16 cellular contexts compared by ENCODE assay signal in genomic region chr2:64250751-64251405, GRCh38.
DNase-seq lines count a peak whose midpoint lies in the region; ATAC-seq, FAIRE-seq and TF ChIP-seq lines count a peak whose summit lies in the region.
"Had no signal": no experiment of that assay in that cellular context is flagged by ENCODE, and none has a peak within 500 bp of the region (broad histone marks: within the 10 kb centered on the region; RNA-seq: fewer than 3 reads in every experiment).

No MANE protein-coding gene starts in this region.

- no TSS peak for BruUV-seq in K562 (replicated peaks; lab: Mats Ljungman, UMichigan)

- H3K27ac Mint-ChIP-seq in GM23338 (peak overlapping the region; percentile 85), nephron progenitor cell (no peak overlapping the region)
- H3K27ac Mint-ChIP-seq in naive thymus-derived CD4-positive, alpha-beta T cell = peak overlapping the region in 3 of 9 donors; percentile 13 to 55 (median 54)

- ATAC-seq in GM23338 (peak; percentile 46), K562 (no peak), Right ventricle myocardium inferior (no peak), HG02798 (IDR thresholded peaks at IDR 0.05; ENCODE audit: poor library complexity, unreplicated experiment) (no peak)
- ATAC-seq in naive thymus-derived CD4-positive, alpha-beta T cell = peak; percentile 34
- ATAC-seq: Panc1 had no signal

- 82% methylated on average over 6 of the region's 6 CpGs for WGBS in K562 (ENCODE audit: insufficient coverage, low coverage, missing lambda C conversion rate)

- TF ChIP-seq POLR2A in K562 (conservative IDR thresholded peaks at IDR 0.05) (no peak), vagina (IDR thresholded peaks at IDR 0.05) (no peak)

- TF ChIP-seq EP300 in K562 (IDR thresholded peaks at IDR 0.05; ENCODE audit: low read length) = no peak

- peak overlapping the region; percentile 71 for H3K4me3 ChIP-seq in GM23338
- H3K4me3 ChIP-seq in K562 = no peak overlapping the region
- no peak overlapping the region for H3K4me3 ChIP-seq in naive thymus-derived CD4-positive, alpha-beta T cell (ENCODE audit: low read length)
- H3K4me3 ChIP-seq in vagina = no peak overlapping the region

- H3K9me2 ChIP-seq in GM23338 (ENCODE audit: insufficient read depth) = no peaks in the 10 kb centered on the region

- intact Hi-C loops in K562 (cut with micrococcal nuclease) = no loop called here
- intact Hi-C loops in head of caudate nucleus (cut with DNase I) = no loop called here
- intact Hi-C loops in naive thymus-derived CD4-positive, alpha-beta T cell (cut with micrococcal nuclease) = no loop called here
- intact Hi-C loops in vagina (cut with DNase I) = no loop called here
- intact Hi-C loops in Right ventricle myocardium inferior (cut with DNase I) = no loop called here

- H2AFZ ChIP-seq in GM23338 (no peak overlapping the region), K562 (ENCODE audit: low read depth, low read length) (no peak overlapping the region)

- DNase-seq in GM23338 (ENCODE audit: low spot score) (peak; percentile 61), K562 (ENCODE audit: extremely low read depth in 1 of 4, low spot score in 3 of 4) (no peak), head of caudate nucleus (peak; percentile 33 to 91 (median 69)), vagina (ENCODE audit: extremely low spot score in 2 of 2) (no peak), nephron progenitor cell (no peak), Right ventricle myocardium inferior (ENCODE audit: missing footprints) (no peak)
- no peak for DNase-seq in naive thymus-derived CD4-positive, alpha-beta T cell
- DNase-seq: AML-193, Caco-2, DMS153, NCI-H187 treated with DMSO at 0.1 percent for 48 hours, NCI-H2171 treated with DMSO at 0.1 percent for 48 hours, NCI-H748 treated with DMSO at 0.1 percent for 48 hours had no signal

- H3K36me3 Mint-ChIP-seq in GM23338 (ENCODE audit: low read depth) (peaks cover 68% of the 10 kb centered on the region), nephron progenitor cell (ENCODE audit: low read depth) (peaks cover 8% of the 10 kb centered on the region)
- H3K36me3 Mint-ChIP-seq in naive thymus-derived CD4-positive, alpha-beta T cell = peaks cover 0 to 18% (median 0%) of the 10 kb centered on the region in 5 donors

- H3K9me3 ChIP-seq in K562 (replicated peaks; ENCODE audit: control insufficient read depth, insufficient read depth, low read depth, low read length) = no peaks in the 10 kb centered on the region
- H3K9me3 ChIP-seq in naive thymus-derived CD4-positive, alpha-beta T cell (ENCODE audit: control insufficient read depth in 2 of 3, low read length in 3 of 3) = no peaks in the 10 kb centered on the region
- no peaks in the 10 kb centered on the region for H3K9me3 ChIP-seq in vagina
- H3K9me3 ChIP-seq: Caco-2 had no signal

- H3K4me3 Mint-ChIP-seq in GM23338 (peak overlapping the region; percentile 95), nephron progenitor cell (no peak overlapping the region)
- H3K4me3 Mint-ChIP-seq in naive thymus-derived CD4-positive, alpha-beta T cell = no peak overlapping the region

- peaks cover 62% of the 10 kb centered on the region for H3K79me2 ChIP-seq in GM23338 (replicated peaks; ENCODE audit: insufficient read depth)
- no peaks in the 10 kb centered on the region for H3K79me2 ChIP-seq in K562 (ENCODE audit: control insufficient read depth, insufficient read depth, low read length)

- H3K9me3 Mint-ChIP-seq in GM23338 (peaks cover 4% of the 10 kb centered on the region; the same call in 2 of the 3 replicates), nephron progenitor cell (peaks cover 18% of the 10 kb centered on the region)
- H3K9me3 Mint-ChIP-seq in naive thymus-derived CD4-positive, alpha-beta T cell = peaks cover 0 to 10% (median 0%) of the 10 kb centered on the region in 11 donors

- peaks cover 17% of the 10 kb centered on the region for H3F3A ChIP-seq in GM23338 (replicated peaks; ENCODE audit: low read depth)

- H3K4me1 ChIP-seq in GM23338 (ENCODE audit: insufficient read depth) (peaks cover 45% of the 10 kb centered on the region), K562 (replicated peaks in 1 of 2; ENCODE audit: control insufficient read depth in 2 of 2, insufficient read depth in 2 of 2, low read length in 2 of 2) (peaks cover 0 to 6% of the 10 kb centered on the region in 2 experiments; a peak in 3 of 5 replicates), vagina (no peaks in the 10 kb centered on the region)
- no peaks in the 10 kb centered on the region for H3K4me1 ChIP-seq in naive thymus-derived CD4-positive, alpha-beta T cell (ENCODE audit: control insufficient read depth in 2 of 2, insufficient read depth in 2 of 2, low read length in 2 of 2)
- H3K4me1 ChIP-seq: Caco-2 had no signal

- POLR2A ChIA-PET in K562 (lab: Yijun Ruan, JAX) = interaction anchor here (0.6 to 0.9 kb wide), 2 partner anchors 13 to 126 kb away, joined by 3 to 4 read pairs; no protein-coding TSS in a partner anchor
- POLR2A ChIA-PET in naive thymus-derived CD4-positive, alpha-beta T cell (lab: Charles Lee) = interaction anchor here (1.2 to 1.5 kb wide), 2 partner anchors 28 to 47 kb away, joined by 3 to 4 read pairs; no protein-coding TSS in a partner anchor

- peaks cover 18% of the 10 kb centered on the region for H3K27me3 Mint-ChIP-seq in GM23338 (ENCODE audit: insufficient read depth, low read depth, poor library complexity)
- peaks cover 0 to 4% (median 0%) of the 10 kb centered on the region in 5 donors for H3K27me3 Mint-ChIP-seq in naive thymus-derived CD4-positive, alpha-beta T cell
- H3K27me3 Mint-ChIP-seq in nephron progenitor cell (ENCODE audit: low read depth, poor library complexity) = peaks cover 53% of the 10 kb centered on the region

- H3K4me1 Mint-ChIP-seq in GM23338 (peaks cover 56% of the 10 kb centered on the region), nephron progenitor cell (peaks cover 28% of the 10 kb centered on the region)
- H3K4me1 Mint-ChIP-seq in naive thymus-derived CD4-positive, alpha-beta T cell = peaks cover 0 to 7% (median 0%) of the 10 kb centered on the region in 7 donors

- H3K9ac ChIP-seq in K562 (ENCODE audit: insufficient read depth in 1 of 2, low read depth in 2 of 2, low read length in 2 of 2) = no peak overlapping the region

- H3K4me2 ChIP-seq in GM23338 (peak overlapping the region; percentile 70), K562 (ENCODE audit: insufficient read depth, low read length) (no peak overlapping the region)

- H3K27me3 ChIP-seq in GM23338 (ENCODE audit: insufficient read depth) = no peaks in the 10 kb centered on the region
- no peaks in the 10 kb centered on the region for H3K27me3 ChIP-seq in K562 (ENCODE audit: control insufficient read depth in 2 of 2, insufficient read depth in 2 of 2, low read length in 2 of 2)
- no peaks in the 10 kb centered on the region for H3K27me3 ChIP-seq in naive thymus-derived CD4-positive, alpha-beta T cell (ENCODE audit: control insufficient read depth in 2 of 2, insufficient read depth in 2 of 2, low read length in 2 of 2)
- H3K27me3 ChIP-seq in vagina = no peaks in the 10 kb centered on the region

- TF ChIP-seq CTCF in GM23338 (conservative IDR thresholded peaks at IDR 0.05; ENCODE audit: low read depth in 2 of 2) (no peak), K562 (IDR thresholded peaks at IDR 0.05 in 2 of 3, conservative IDR thresholded peaks at IDR 0.05 in 1 of 3; ENCODE audit: insufficient read depth in 2 of 3, low read depth in 1 of 3, low read length in 3 of 3) (no peak), vagina (IDR thresholded peaks at IDR 0.05) (no peak), nephron progenitor cell (IDR thresholded peaks at IDR 0.05) (no peak)

- TF ChIP-seq RAD21 in K562 (CRISPR knock-in tag; conservative IDR thresholded peaks at IDR 0.05 in 1 of 2, IDR thresholded peaks at IDR 0.05 in 1 of 2) = no peak

- H3K36me3 ChIP-seq in GM23338 (ENCODE audit: insufficient read depth) = no peaks in the 10 kb centered on the region
- H3K36me3 ChIP-seq in K562 (ENCODE audit: control insufficient read depth, insufficient read depth, low read length) = no peaks in the 10 kb centered on the region
- H3K36me3 ChIP-seq in naive thymus-derived CD4-positive, alpha-beta T cell (ENCODE audit: control insufficient read depth in 2 of 3, insufficient read depth in 3 of 3, low read length in 3 of 3) = no peaks in the 10 kb centered on the region
- no peaks in the 10 kb centered on the region for H3K36me3 ChIP-seq in vagina

- CTCF ChIA-PET in K562 (lab: Yijun Ruan, JAX; ENCODE audit: low intra/inter-chr PET ratio) = no interaction called here
- CTCF ChIA-PET in naive thymus-derived CD4-positive, alpha-beta T cell (lab: Charles Lee) = interaction anchor here (1.0 kb wide), 1 partner anchor 15 kb away, joined by 3 read pairs; no protein-coding TSS in a partner anchor

- H3K9me1 ChIP-seq in K562 (ENCODE audit: control insufficient read depth, insufficient read depth, low read length) = no peaks in the 10 kb centered on the region

- FAIRE-seq in K562 (lab: Jason Lieb, UNC) = no peak
- FAIRE-seq: H54 had no signal

- H3K27ac ChIP-seq in GM23338 (ENCODE audit: low read depth) (peak overlapping the region; percentile 96), K562 (ENCODE audit: extremely low read depth, low read depth, low read length) (no peak overlapping the region), vagina (no peak overlapping the region)
- no peak overlapping the region for H3K27ac ChIP-seq in naive thymus-derived CD4-positive, alpha-beta T cell (ENCODE audit: low read depth, low read length)

- H4K20me1 ChIP-seq in GM23338 (replicated peaks; ENCODE audit: insufficient read depth) (no peaks in the 10 kb centered on the region), K562 (replicated peaks; ENCODE audit: control insufficient read depth, insufficient read depth, low read length) (no peaks in the 10 kb centered on the region)

- in situ Hi-C loops in K562 (cut with MboI) = no loop called here

TF ChIP-seq in GM23338, 12 proteins besides CTCF, POLR2A, EP300 and RAD21 (continues in another document):
- no peak for TF ChIP-seq JUNB (IDR thresholded peaks at IDR 0.05; ENCODE audit: unreplicated experiment)
- no peak for TF ChIP-seq ZNF114 (CRISPR knock-in tag; IDR thresholded peaks at IDR 0.05)

TF ChIP-seq in K562, 482 proteins besides CTCF, POLR2A, EP300 and RAD21:
- no peak for TF ChIP-seq MAFG (tag; conservative IDR thresholded peaks at IDR 0.05)
- 0 out of 2 replicates have a peak, but pooled peaks have one; percentile 32 for TF ChIP-seq RFX1 (IDR thresholded peaks at IDR 0.05)
- TF ChIP-seq SMARCA5 (IDR thresholded peaks at IDR 0.05) = no peak

Comparison
In these comparisons a context has a peak if more than half of its experiments do, and no peak if none do; other contexts are left out.
1. ATAC-seq: peak in GM23338 (single experiment) and naive thymus-derived CD4-positive, alpha-beta T cell (single experiment); none in K562 (single experiment), Right ventricle myocardium inferior (single experiment) and HG02798 (single experiment).
2. DNase-seq: peak in GM23338 (single experiment) and head of caudate nucleus (42 of 42); none in K562 (0 of 4), naive thymus-derived CD4-positive, alpha-beta T cell (0 of 9), vagina (0 of 2), nephron progenitor cell (single experiment) and Right ventricle myocardium inferior (single experiment).